1 cellular context compared by ENCODE assay signal in the genomic region with DNA sequence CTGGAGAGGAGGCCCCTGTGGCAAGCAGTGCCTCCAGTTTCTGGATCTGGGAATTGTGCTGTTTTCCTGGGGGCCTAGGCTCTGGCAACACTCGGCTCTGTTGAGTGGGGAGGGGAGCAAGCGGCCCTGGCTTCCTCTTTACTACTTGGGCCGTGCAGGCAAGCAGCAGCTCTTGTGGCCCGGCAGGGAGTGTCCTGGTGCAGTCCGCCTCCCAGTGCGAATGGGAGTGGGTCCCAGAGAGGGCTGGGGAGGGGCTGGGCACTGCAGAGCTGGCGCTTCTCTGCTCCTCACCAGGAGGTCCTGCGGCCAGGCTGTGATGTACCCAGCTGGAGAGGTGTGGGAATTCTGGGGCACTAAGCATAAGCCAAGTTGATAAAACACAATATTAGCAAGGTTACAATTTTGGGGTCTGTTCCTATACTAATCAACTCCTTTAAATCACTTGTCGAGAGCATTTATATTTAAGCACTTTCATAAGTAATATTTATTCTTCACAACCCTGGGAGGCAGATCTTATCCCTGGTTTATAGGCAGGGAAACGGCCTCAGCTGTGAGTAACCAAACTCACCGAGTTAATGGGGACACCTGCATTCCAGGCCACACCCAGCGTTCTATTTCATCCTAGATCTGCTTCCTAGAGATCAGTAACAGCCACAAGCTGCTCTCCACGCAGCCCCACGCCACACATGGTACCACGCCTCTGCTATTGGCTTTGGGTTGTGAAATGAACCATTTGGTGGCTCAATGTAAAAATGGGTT.
TF ChIP-seq lines count a peak whose summit lies in the region.

No MANE protein-coding gene starts in this region.

TF ChIP-seq in GM23338, 12 proteins besides CTCF, POLR2A, EP300 and RAD21 (continued from another document):
- TF ChIP-seq, protein P1, sequence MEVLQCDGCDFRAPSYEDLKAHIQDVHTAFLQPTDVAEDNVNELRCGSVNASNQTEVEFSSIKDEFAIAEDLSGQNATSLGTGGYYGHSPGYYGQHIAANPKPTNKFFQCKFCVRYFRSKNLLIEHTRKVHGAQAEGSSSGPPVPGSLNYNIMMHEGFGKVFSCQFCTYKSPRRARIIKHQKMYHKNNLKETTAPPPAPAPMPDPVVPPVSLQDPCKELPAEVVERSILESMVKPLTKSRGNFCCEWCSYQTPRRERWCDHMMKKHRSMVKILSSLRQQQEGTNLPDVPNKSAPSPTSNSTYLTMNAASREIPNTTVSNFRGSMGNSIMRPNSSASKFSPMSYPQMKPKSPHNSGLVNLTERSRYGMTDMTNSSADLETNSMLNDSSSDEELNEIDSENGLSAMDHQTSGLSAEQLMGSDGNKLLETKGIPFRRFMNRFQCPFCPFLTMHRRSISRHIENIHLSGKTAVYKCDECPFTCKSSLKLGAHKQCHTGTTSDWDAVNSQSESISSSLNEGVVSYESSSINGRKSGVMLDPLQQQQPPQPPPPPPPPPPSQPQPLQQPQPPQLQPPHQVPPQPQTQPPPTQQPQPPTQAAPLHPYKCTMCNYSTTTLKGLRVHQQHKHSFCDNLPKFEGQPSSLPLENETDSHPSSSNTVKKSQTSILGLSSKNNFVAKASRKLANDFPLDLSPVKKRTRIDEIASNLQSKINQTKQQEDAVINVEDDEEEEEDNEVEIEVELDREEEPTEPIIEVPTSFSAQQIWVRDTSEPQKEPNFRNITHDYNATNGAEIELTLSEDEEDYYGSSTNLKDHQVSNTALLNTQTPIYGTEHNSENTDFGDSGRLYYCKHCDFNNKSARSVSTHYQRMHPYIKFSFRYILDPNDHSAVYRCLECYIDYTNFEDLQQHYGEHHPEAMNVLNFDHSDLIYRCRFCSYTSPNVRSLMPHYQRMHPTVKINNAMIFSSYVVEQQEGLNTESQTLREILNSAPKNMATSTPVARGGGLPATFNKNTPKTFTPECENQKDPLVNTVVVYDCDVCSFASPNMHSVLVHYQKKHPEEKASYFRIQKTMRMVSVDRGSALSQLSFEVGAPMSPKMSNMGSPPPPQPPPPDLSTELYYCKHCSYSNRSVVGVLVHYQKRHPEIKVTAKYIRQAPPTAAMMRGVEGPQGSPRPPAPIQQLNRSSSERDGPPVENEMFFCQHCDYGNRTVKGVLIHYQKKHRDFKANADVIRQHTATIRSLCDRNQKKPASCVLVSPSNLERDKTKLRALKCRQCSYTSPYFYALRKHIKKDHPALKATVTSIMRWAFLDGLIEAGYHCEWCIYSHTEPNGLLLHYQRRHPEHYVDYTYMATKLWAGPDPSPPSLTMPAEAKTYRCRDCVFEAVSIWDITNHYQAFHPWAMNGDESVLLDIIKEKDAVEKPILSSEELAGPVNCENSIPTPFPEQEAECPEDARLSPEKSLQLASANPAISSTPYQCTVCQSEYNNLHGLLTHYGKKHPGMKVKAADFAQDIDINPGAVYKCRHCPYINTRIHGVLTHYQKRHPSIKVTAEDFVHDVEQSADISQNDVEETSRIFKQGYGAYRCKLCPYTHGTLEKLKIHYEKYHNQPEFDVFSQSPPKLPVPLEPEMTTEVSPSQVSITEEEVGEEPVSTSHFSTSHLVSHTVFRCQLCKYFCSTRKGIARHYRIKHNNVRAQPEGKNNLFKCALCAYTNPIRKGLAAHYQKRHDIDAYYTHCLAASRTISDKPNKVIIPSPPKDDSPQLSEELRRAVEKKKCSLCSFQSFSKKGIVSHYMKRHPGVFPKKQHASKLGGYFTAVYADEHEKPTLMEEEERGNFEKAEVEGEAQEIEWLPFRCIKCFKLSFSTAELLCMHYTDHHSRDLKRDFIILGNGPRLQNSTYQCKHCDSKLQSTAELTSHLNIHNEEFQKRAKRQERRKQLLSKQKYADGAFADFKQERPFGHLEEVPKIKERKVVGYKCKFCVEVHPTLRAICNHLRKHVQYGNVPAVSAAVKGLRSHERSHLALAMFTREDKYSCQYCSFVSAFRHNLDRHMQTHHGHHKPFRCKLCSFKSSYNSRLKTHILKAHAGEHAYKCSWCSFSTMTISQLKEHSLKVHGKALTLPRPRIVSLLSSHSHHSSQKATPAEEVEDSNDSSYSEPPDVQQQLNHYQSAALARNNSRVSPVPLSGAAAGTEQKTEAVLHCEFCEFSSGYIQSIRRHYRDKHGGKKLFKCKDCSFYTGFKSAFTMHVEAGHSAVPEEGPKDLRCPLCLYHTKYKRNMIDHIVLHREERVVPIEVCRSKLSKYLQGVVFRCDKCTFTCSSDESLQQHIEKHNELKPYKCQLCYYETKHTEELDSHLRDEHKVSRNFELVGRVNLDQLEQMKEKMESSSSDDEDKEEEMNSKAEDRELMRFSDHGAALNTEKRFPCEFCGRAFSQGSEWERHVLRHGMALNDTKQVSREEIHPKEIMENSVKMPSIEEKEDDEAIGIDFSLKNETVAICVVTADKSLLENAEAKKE (CRISPR knock-in tag; IDR thresholded peaks at IDR 0.05), result no peak
- no peak for TF ChIP-seq CREB1 (CRISPR knock-in tag; IDR thresholded peaks at IDR 0.05; ENCODE audit: low read depth)
- TF ChIP-seq POLR2AphosphoS5 (IDR thresholded peaks at IDR 0.05; ENCODE audit: low read depth), result no peak
